In genomic region chr2:85354286-85355072, GRCh38 we compare ENCODE assay signal across 8 cellular contexts. TPM values are rescaled to one million over a fixed set of nuclear protein-coding genes. Genes with fewer than 3 reads are reported as not detected.
A peak's percentile ranks its signal among the peaks of the same experiment; 100 is the strongest.
DNase-seq lines count a peak whose midpoint lies in the region; ATAC-seq and TF ChIP-seq lines count a peak whose summit lies in the region.

Gene ELMOD3 (plus strand): TSS chr2:85354769. CDS start chr2:85357199, 2,430 bp downstream.
Gene RETSAT (minus strand): TSS chr2:85354528. CDS start chr2:85354507, 21 bp downstream.

- peaks cover 16% of the 10 kb centered on the region for H3K4me1 ChIP-seq in RWPE2 (ENCODE audit: insufficient read depth, poor library complexity, severe bottlenecking)

- H3K27me3 Mint-ChIP-seq in activated T-helper 2 cell treated with anti-CD3 and anti-CD28 coated beads, Interferon-gamma antibody, Interleukin-2, Interleukin-4, amounts not matched to agents 10 μg/mL and 5 μg/mL and 100 μg/mL, durations not matched to agents 14 hours and 24 hours and 36 hours (ENCODE audit: low read depth) = no peaks in the 10 kb centered on the region
- no peaks in the 10 kb centered on the region for H3K27me3 Mint-ChIP-seq in naive thymus-derived CD8-positive, alpha-beta T cell

- H3K9me3 ChIP-seq in RWPE2 (ENCODE audit: severe bottlenecking) = no peaks in the 10 kb centered on the region

- H3K27ac Mint-ChIP-seq in activated T-helper 2 cell treated with anti-CD3 and anti-CD28 coated beads, Interferon-gamma antibody, Interleukin-2, Interleukin-4, amounts not matched to agents 10 μg/mL and 5 μg/mL and 100 μg/mL, durations not matched to agents 14 hours and 24 hours and 36 hours = peak within 1 kb of the TSS; percentile 97
- H3K27ac Mint-ChIP-seq in naive thymus-derived CD8-positive, alpha-beta T cell = peak within 1 kb of the TSS; percentile 95 to 100 (median 99)

- peaks cover 37% of the 10 kb centered on the region for H3K36me3 Mint-ChIP-seq in activated T-helper 2 cell treated with anti-CD3 and anti-CD28 coated beads, Interferon-gamma antibody, Interleukin-2, Interleukin-4, amounts not matched to agents 10 μg/mL and 5 μg/mL and 100 μg/mL, durations not matched to agents 14 hours and 24 hours and 36 hours (ENCODE audit: low read depth)
- peaks cover 0 to 43% (median 25%) of the 10 kb centered on the region in 3 donors for H3K36me3 Mint-ChIP-seq in naive thymus-derived CD8-positive, alpha-beta T cell

- peak; percentile 97 for ATAC-seq in RWPE2 (ENCODE audit: low read depth)
- ATAC-seq in naive thymus-derived CD8-positive, alpha-beta T cell = peak; percentile 98 to 99

- H3K36me3 ChIP-seq in RWPE2 (ENCODE audit: low read depth) = peaks cover 43% of the 10 kb centered on the region

- H3K27ac ChIP-seq in RWPE2 (ENCODE audit: poor library complexity, severe bottlenecking) = peak within 1 kb of the TSS; percentile 54

- H3K4me3 ChIP-seq in RWPE2 (ENCODE audit: severe bottlenecking) (peak within 1 kb of the TSS; percentile 50), fibroblast of mammary gland (ENCODE audit: control insufficient read depth, low read depth, low read length) (peak within 1 kb of the TSS; percentile 99)

- H3K27me3 ChIP-seq in RWPE2 (ENCODE audit: insufficient read depth, poor library complexity, severe bottlenecking) = no peaks in the 10 kb centered on the region

- H3K9me3 Mint-ChIP-seq in activated T-helper 2 cell treated with anti-CD3 and anti-CD28 coated beads, Interferon-gamma antibody, Interleukin-2, Interleukin-4, amounts not matched to agents 10 μg/mL and 5 μg/mL and 100 μg/mL, durations not matched to agents 14 hours and 24 hours and 36 hours = no peaks in the 10 kb centered on the region
- no peaks in the 10 kb centered on the region for H3K9me3 Mint-ChIP-seq in naive thymus-derived CD8-positive, alpha-beta T cell

- peak; percentile 100 for DNase-seq in EH (ENCODE audit: low read depth)
- DNase-seq in H4 (ENCODE audit: low spot score) = peak; percentile 97
- peak; percentile 99 for DNase-seq in LoVo (ENCODE audit: low spot score)
- peak; percentile 99 for DNase-seq in RWPE2 (ENCODE audit: low spot score)
- peak; percentile 97 for DNase-seq in activated T-helper 2 cell treated with anti-CD3 and anti-CD28 coated beads, Interferon-gamma antibody, Interleukin-2, Interleukin-4, amounts not matched to agents 10 μg/mL and 5 μg/mL and 100 μg/mL, durations not matched to agents 14 hours and 24 hours and 36 hours (ENCODE audit: low spot score)
- peak; percentile 100 for DNase-seq in fibroblast of mammary gland (ENCODE audit: low read depth)
- DNase-seq in naive thymus-derived CD8-positive, alpha-beta T cell = peak; percentile 85 to 99 (median 98)
- DNase-seq in stimulated activated naive CD4-positive, alpha-beta T cell (lab: John Stamatoyannopoulos, UW) = peak; percentile 90 to 98 (median 97)

- POLR2A ChIA-PET in naive thymus-derived CD8-positive, alpha-beta T cell (lab: Charles Lee) = interaction anchor here (0.6 to 7.3 kb wide), 20 partner anchors 9 to 642 kb away, joined by 3 to 122 read pairs (median 6); partner anchors contain the start of genes C2orf68, MAT2A, SH2D6 and TGOLN2

- intact Hi-C loops in activated T-helper 2 cell treated with anti-CD3 and anti-CD28 coated beads, Interferon-gamma antibody, Interleukin-2, Interleukin-4, amounts not matched to agents 10 μg/mL and 5 μg/mL and 100 μg/mL, durations not matched to agents 14 hours and 24 hours and 36 hours (cut with micrococcal nuclease) = loop anchor here (1.0 kb wide), 3 partner anchors 26 to 207 kb away; partner anchors contain the start of genes GGCX and SH2D6

- no peak for TF ChIP-seq CTCF in RWPE2 (IDR thresholded peaks at IDR 0.05; ENCODE audit: poor library complexity, severe bottlenecking)
- no peak for TF ChIP-seq CTCF in fibroblast of mammary gland (conservative IDR thresholded peaks at IDR 0.05; ENCODE audit: control insufficient read depth, insufficient read depth, low read depth, low read length)

- peak within 1 kb of the TSS; percentile 99 for H3K4me3 Mint-ChIP-seq in activated T-helper 2 cell treated with anti-CD3 and anti-CD28 coated beads, Interferon-gamma antibody, Interleukin-2, Interleukin-4, amounts not matched to agents 10 μg/mL and 5 μg/mL and 100 μg/mL, durations not matched to agents 14 hours and 24 hours and 36 hours (ENCODE audit: low read depth)
- H3K4me3 Mint-ChIP-seq in naive thymus-derived CD8-positive, alpha-beta T cell = peak within 1 kb of the TSS; percentile 89 to 100 (median 98)

- peaks cover 31% of the 10 kb centered on the region for H3K4me1 Mint-ChIP-seq in activated T-helper 2 cell treated with anti-CD3 and anti-CD28 coated beads, Interferon-gamma antibody, Interleukin-2, Interleukin-4, amounts not matched to agents 10 μg/mL and 5 μg/mL and 100 μg/mL, durations not matched to agents 14 hours and 24 hours and 36 hours (ENCODE audit: low read depth)
- H3K4me1 Mint-ChIP-seq in naive thymus-derived CD8-positive, alpha-beta T cell = peaks cover 22 to 68% (median 53%) of the 10 kb centered on the region in 4 donors

RNA-seq across cellular contexts. Expression of gene ELMOD3, which starts in this region (rescaled TPM):
- total RNA-seq in H4 (2014; rRNA removed; shearing (Covaris generic)) = 14.3 and 14.6 TPM in 2 replicates
- total RNA-seq in activated T-helper 2 cell treated with anti-CD3 and anti-CD28 coated beads, Interferon-gamma antibody, Interleukin-2, Interleukin-4, amounts not matched to agents 10 μg/mL and 5 μg/mL and 100 μg/mL, durations not matched to agents 14 hours and 24 hours and 36 hours = 17.0 and 18.9 TPM in 2 replicates
- total RNA-seq in naive thymus-derived CD8-positive, alpha-beta T cell = 10 to 100 TPM; 27.7 to 29.3 TPM
- 10 to 100 TPM in 2 of 3 donors, 1 to 10 TPM in 1; 6.3 to 14.5 (median 11.8) TPM for polyA plus RNA-seq in naive thymus-derived CD8-positive, alpha-beta T cell

RNA-seq across cellular contexts. Expression of gene RETSAT, which starts in this region (rescaled TPM):
- total RNA-seq in H4 (2014; rRNA removed; shearing (Covaris generic)) = 13.1 and 14.1 TPM in 2 replicates
- total RNA-seq in activated T-helper 2 cell treated with anti-CD3 and anti-CD28 coated beads, Interferon-gamma antibody, Interleukin-2, Interleukin-4, amounts not matched to agents 10 μg/mL and 5 μg/mL and 100 μg/mL, durations not matched to agents 14 hours and 24 hours and 36 hours = 26.3 and 29.6 TPM in 2 replicates
- total RNA-seq in naive thymus-derived CD8-positive, alpha-beta T cell = 10 to 100 TPM; 21.3 to 25.6 TPM
- 10 to 100 TPM in 1 of 3 donors, 1 to 10 TPM in 2; 6.6 to 15.1 (median 9.9) TPM for polyA plus RNA-seq in naive thymus-derived CD8-positive, alpha-beta T cell

Comparison
In these comparisons a context has a peak if more than half of its experiments do, and no peak if none do; other contexts are left out.
1. Peak in every context shown above with its lines: DNase-seq, ATAC-seq, H3K4me3 ChIP-seq and H3K27ac ChIP-seq.